ENCODE assay signal across 27 cellular contexts in genomic region chr5:2797981-2798380, GRCh38. TPM values are rescaled to one million over a fixed set of nuclear protein-coding genes. Genes with fewer than 3 reads are reported as not detected.
"Had no signal": no experiment of that assay in that cellular context is flagged by ENCODE, and none has a peak within 500 bp of the region (broad histone marks: within the 10 kb centered on the region; RNA-seq: fewer than 3 reads in every experiment).

No MANE protein-coding gene starts in this region.

- H3K4me1 ChIP-seq: body of pancreas, heart left ventricle, lower lobe of right lung, neural progenitor cell, sigmoid colon, spleen had no signal

- H3K4me3 Mint-ChIP-seq: activated CD4-positive, alpha-beta T cell treated with anti-CD3 and anti-CD28 coated beads, Interleukin-2, amount 10 ng/mL, durations not matched to agents 24 days and 14 days; activated CD8-positive, alpha-beta T cell treated with anti-CD3 and anti-CD28 coated beads, Interleukin-2, amount 10 ng/mL, durations not matched to agents 7 days and 5 days; activated naive CD8-positive, alpha-beta T cell; activated T-cell treated with anti-CD3 and anti-CD28 coated beads, Interleukin-2, amount 50 U/mL, for 72 hours; central memory CD8-positive, alpha-beta T cell; immature natural killer cell; naive B cell; neural progenitor cell; stimulated activated effector memory CD8-positive, alpha-beta T cell treated with anti-CD3 and anti-CD28 coated beads, Interleukin-12 subunit alpha, Interleukin-12 subunit beta, amount 100 ng/mL, for 72 hours had no signal

- H3K36me3 Mint-ChIP-seq: activated naive CD8-positive, alpha-beta T cell; immature natural killer cell; naive B cell; neural progenitor cell; stimulated activated effector memory CD8-positive, alpha-beta T cell treated with anti-CD3 and anti-CD28 coated beads, Interleukin-12 subunit alpha, Interleukin-12 subunit beta, amount 100 ng/mL, for 72 hours had no signal

- H3K27me3 Mint-ChIP-seq: activated CD4-positive, alpha-beta T cell treated with anti-CD3 and anti-CD28 coated beads, Interleukin-2, amount 10 ng/mL, durations not matched to agents 24 days and 14 days; central memory CD8-positive, alpha-beta T cell had no signal

- H3K4me3 ChIP-seq: body of pancreas, coronary artery, heart left ventricle, lower lobe of right lung, neural progenitor cell, ovary, sigmoid colon, spleen had no signal

- H3K9me3 ChIP-seq: body of pancreas, lower lobe of right lung, ovary, sigmoid colon had no signal

- H3K27ac ChIP-seq: body of pancreas, coronary artery, heart left ventricle, lower lobe of right lung, neural progenitor cell, ovary, sigmoid colon, spleen had no signal

- H3K9me3 Mint-ChIP-seq: activated CD4-positive, alpha-beta T cell treated with anti-CD3 and anti-CD28 coated beads, Interleukin-2, amount 10 ng/mL, durations not matched to agents 24 days and 14 days had no signal

- H2AFZ ChIP-seq: neural progenitor cell had no signal

- H3K27ac Mint-ChIP-seq: activated CD4-positive, alpha-beta T cell treated with anti-CD3 and anti-CD28 coated beads, Interleukin-2, amount 10 ng/mL, durations not matched to agents 24 days and 14 days; activated CD8-positive, alpha-beta T cell treated with anti-CD3 and anti-CD28 coated beads, Interleukin-2, amount 10 ng/mL, durations not matched to agents 7 days and 5 days; activated naive CD8-positive, alpha-beta T cell; activated T-cell treated with anti-CD3 and anti-CD28 coated beads, Interleukin-2, amount 50 U/mL, for 72 hours; immature natural killer cell; naive B cell; neural progenitor cell; stimulated activated effector memory CD8-positive, alpha-beta T cell treated with anti-CD3 and anti-CD28 coated beads, Interleukin-12 subunit alpha, Interleukin-12 subunit beta, amount 100 ng/mL, for 72 hours had no signal

- DNase-seq: activated CD4-positive, alpha-beta T cell treated with anti-CD3 and anti-CD28 coated beads, Interleukin-2, amount 10 ng/mL, durations not matched to agents 24 days and 14 days; activated CD4-positive, CD25-positive, alpha-beta regulatory T cell; activated CD8-positive, alpha-beta memory T cell treated with anti-CD3 and anti-CD28 coated beads, Interleukin-2, amount 50 U/mL, for 4 hours; activated CD8-positive, alpha-beta T cell treated with anti-CD3 and anti-CD28 coated beads, Interleukin-2, amount 10 ng/mL, durations not matched to agents 7 days and 5 days; activated gamma-delta T cell treated with Interleukin-2 at 50 U/mL for 16 hours; activated T-cell treated with anti-CD3 and anti-CD28 coated beads, Interleukin-2, amount 50 U/mL, for 72 hours; amniotic stem cell; body of pancreas; effector CD4-positive, alpha-beta T cell; heart left ventricle; immature natural killer cell; left cardiac atrium; lower lobe of right lung; naive B cell; ovary; sigmoid colon; spleen; stimulated activated CD4-positive, alpha-beta T cell treated with anti-CD3 and anti-CD28 coated beads, Interleukin-1b, Interleukin-23, amount 100 ng/mL, for 48 hours had no signal

- H3K36me3 ChIP-seq: heart left ventricle, lower lobe of right lung, neural progenitor cell, ovary, sigmoid colon, spleen had no signal

- H3K27me3 ChIP-seq: body of pancreas, neural progenitor cell, ovary had no signal

- H3K4me2 ChIP-seq: neural progenitor cell had no signal

- H3K4me1 Mint-ChIP-seq: activated CD4-positive, alpha-beta T cell treated with anti-CD3 and anti-CD28 coated beads, Interleukin-2, amount 10 ng/mL, durations not matched to agents 24 days and 14 days; central memory CD8-positive, alpha-beta T cell; immature natural killer cell; naive B cell; neural progenitor cell; stimulated activated effector memory CD8-positive, alpha-beta T cell treated with anti-CD3 and anti-CD28 coated beads, Interleukin-12 subunit alpha, Interleukin-12 subunit beta, amount 100 ng/mL, for 72 hours had no signal

- H3K9ac ChIP-seq: neural progenitor cell had no signal

RNA-seq across cellular contexts. Expression of gene IRX2, which starts 46.5 kb away (rescaled TPM):
- total RNA-seq: activated CD4-positive, alpha-beta T cell treated with anti-CD3 and anti-CD28 coated beads, Interleukin-2, amount 10 ng/mL, durations not matched to agents 24 days and 14 days; activated CD8-positive, alpha-beta T cell treated with anti-CD3 and anti-CD28 coated beads, Interleukin-2, amount 10 ng/mL, durations not matched to agents 7 days and 5 days; activated T-cell treated with anti-CD3 and anti-CD28 coated beads, Interleukin-2, amount 50 U/mL, for 72 hours; endothelial cell of umbilical vein; mononuclear cell; pulmonary artery endothelial cell; sigmoid colon; T-helper 2 cell treated with Interferon-gamma antibody and Interleukin-4, amounts not matched to agents 100 ng/mL and 5 ng/mL, for 36 hours had no signal
- polyA plus RNA-seq: endothelial cell of umbilical vein, immature natural killer cell had no signal
